ENCODE assay signal across 22 cellular contexts in the genomic region with DNA sequence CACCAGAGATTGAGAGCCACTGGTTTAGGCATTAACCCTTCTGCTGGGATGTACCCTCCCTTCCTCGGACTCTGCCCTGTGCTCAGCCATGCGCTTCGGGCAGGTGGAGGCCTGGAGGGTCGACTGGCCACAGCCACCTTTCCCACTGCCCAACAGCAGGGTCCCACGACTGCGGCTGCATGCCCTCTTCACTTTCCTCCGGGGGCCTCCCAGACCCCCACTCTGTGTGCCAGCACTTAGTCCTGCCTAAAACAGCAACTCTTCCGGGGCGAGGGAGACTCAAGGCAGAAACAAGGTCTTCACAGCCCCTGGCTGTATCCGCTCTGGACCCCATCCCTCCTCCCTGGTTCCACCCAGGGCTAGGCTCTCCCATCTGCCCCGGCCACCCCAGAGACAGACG. TPM values are rescaled to one million over a fixed set of nuclear protein-coding genes. Genes with fewer than 3 reads are reported as not detected.
A peak's percentile ranks its signal among the peaks of the same experiment; 100 is the strongest.
DNase-seq lines count a peak whose midpoint lies in the region; ATAC-seq, FAIRE-seq and TF ChIP-seq lines count a peak whose summit lies in the region.
"Had no signal": no experiment of that assay in that cellular context is flagged by ENCODE, and none has a peak within 500 bp of the region (broad histone marks: within the 10 kb centered on the region; RNA-seq: fewer than 3 reads in every experiment).

No MANE protein-coding gene starts in this region.

- H3K9me3 ChIP-seq in right atrium auricular region (peaks cover 0 to 6% of the 10 kb centered on the region in 2 donors), kidney (ENCODE audit: control insufficient read depth in 1 of 2, low read length in 2 of 2) (no peaks in the 10 kb centered on the region), sigmoid colon (no peaks in the 10 kb centered on the region)

- TF ChIP-seq EP300 in sigmoid colon (IDR thresholded peaks at IDR 0.05), result no peak

- WGBS in sigmoid colon, 2 donors, result 87 to 88% methylated on average over 12 of the region's 12 CpGs

- intact Hi-C loops in Right ventricle myocardium inferior (cut with DNase I), result no loop called here
- intact Hi-C loops in kidney (cut with DNase I), result no loop called here
- intact Hi-C loops in posterior vena cava (cut with DNase I), result no loop called here
- intact Hi-C loops in sigmoid colon (cut with DNase I), result no loop called here

- H3K27ac ChIP-seq in right atrium auricular region (no peak overlapping the region), kidney (ENCODE audit: low read depth in 2 of 2, low read length in 2 of 2) (peak overlapping the region in 1 of 2 donors; percentile 77), sigmoid colon (no peak overlapping the region)
- H3K27ac ChIP-seq: A549, GM23248 had no signal

- no peak for FAIRE-seq in kidney (lab: Jason Lieb, UNC)
- FAIRE-seq: A549, GM12891, H1 had no signal

- TF ChIP-seq CTCF in right atrium auricular region (IDR thresholded peaks at IDR 0.05), result no peak
- no peak for TF ChIP-seq CTCF in kidney (IDR thresholded peaks at IDR 0.05; ENCODE audit: borderline replicate concordance, extremely low read depth, insufficient read depth)
- TF ChIP-seq CTCF in sigmoid colon (IDR thresholded peaks at IDR 0.05), result no peak

- H3K27me3 ChIP-seq in right atrium auricular region (no peaks in the 10 kb centered on the region), sigmoid colon (no peaks in the 10 kb centered on the region)

- no peak for TF ChIP-seq POLR2A in sigmoid colon (IDR thresholded peaks at IDR 0.05)

- H3K4me1 ChIP-seq in right atrium auricular region, result no peaks in the 10 kb centered on the region
- H3K4me1 ChIP-seq in kidney (ENCODE audit: control insufficient read depth in 1 of 2, insufficient read depth in 1 of 2, low read depth in 1 of 2, low read length in 2 of 2), result peaks cover 12 to 26% of the 10 kb centered on the region in 2 donors
- H3K4me1 ChIP-seq in sigmoid colon, result no peaks in the 10 kb centered on the region
- H3K4me1 ChIP-seq: A549 had no signal

- no peak for ATAC-seq in Right ventricle myocardium inferior
- ATAC-seq: A549 had no signal

- H3K4me3 ChIP-seq in right atrium auricular region (no peak overlapping the region), kidney (ENCODE audit: low read length in 2 of 2) (no peak overlapping the region), sigmoid colon (no peak overlapping the region)
- H3K4me3 ChIP-seq: A549, GM23248 had no signal

- no peaks in the 10 kb centered on the region for H3K36me3 ChIP-seq in right atrium auricular region
- H3K36me3 ChIP-seq in kidney (ENCODE audit: control insufficient read depth in 1 of 2, insufficient read depth in 2 of 2, low read length in 2 of 2), result no peaks in the 10 kb centered on the region
- H3K36me3 ChIP-seq in sigmoid colon, result no peaks in the 10 kb centered on the region

- no peak overlapping the region for H3K9ac ChIP-seq in kidney (ENCODE audit: low read length in 2 of 2)
- H3K9ac ChIP-seq: GM23248 had no signal

- DNase-seq in right atrium auricular region (ENCODE audit: low spot score) (peak; percentile 53), Right ventricle myocardium inferior (ENCODE audit: missing footprints) (no peak), kidney (peak; percentile 55), mesenteric fat pad (ENCODE audit: low spot score) (peak; percentile 77), posterior vena cava (ENCODE audit: low spot score) (peak; percentile 49), sigmoid colon (no peak), HuH-7 (ENCODE audit: low spot score) (no peak)
- no peak for DNase-seq in activated naive CD4-positive, alpha-beta T cell treated with Interleukin-2 at 50 U/mL for 16 hours
- DNase-seq: 8988T; ACHN; C1 segment of cervical spinal cord; Calu3; CD4-positive, alpha-beta memory T cell; COR-L47; DMS53; DMS79 treated with DMSO at 0.1 percent for 48 hours; GF-D8; GM23248; HCEC 1CT had no signal

RNA-seq across cellular contexts. Expression of gene BIN1, which starts 31.3 kb away (rescaled TPM):
- total RNA-seq in right atrium auricular region, result 10 to 100 TPM in 1 of 2 donors, 1 to 10 TPM in 1; 7.6 to 15.3 TPM
- 17.9 TPM for total RNA-seq in Right ventricle myocardium inferior
- 121 TPM for total RNA-seq in kidney
- 167 TPM for polyA plus RNA-seq in kidney (ENCODE audit: insufficient read depth, low read depth, low replicate concordance)
- 87.0 TPM for total RNA-seq in mesenteric fat pad
- 10 to 100 TPM; 49.2 to 84.8 TPM for total RNA-seq in posterior vena cava
- total RNA-seq in sigmoid colon, result 10 to 100 TPM; 36.1 to 57.9 (median 43.2) TPM
- polyA plus RNA-seq in sigmoid colon, result 10 to 100 TPM; 20.3 to 52.9 (median 34.8) TPM

Comparison
In these comparisons a context has a peak if more than half of its experiments do, and no peak if none do; other contexts are left out.
1. DNase-seq: peak in right atrium auricular region (single experiment), kidney (single experiment), mesenteric fat pad (single experiment) and posterior vena cava (single experiment); none in Right ventricle myocardium inferior (single experiment), sigmoid colon (single experiment), activated naive CD4-positive, alpha-beta T cell treated with Interleukin-2 at 50 U/mL for 16 hours (single experiment) and HuH-7 (single experiment).